In genomic region chr13:44921931-44922758, GRCh38 we compare ENCODE assay signal across 1 cellular context.
TF ChIP-seq lines count a peak whose summit lies in the region.

No MANE protein-coding gene starts in this region.

TF ChIP-seq in HEK293, 187 proteins besides CTCF, POLR2A, EP300 and RAD21 (continued from another document):
- TF ChIP-seq ZSCAN4 (tag by site-specific recombination; IDR thresholded peaks at IDR 0.05) (no peak), ZNF521 (tag by site-specific recombination; IDR thresholded peaks at IDR 0.05) (no peak)
TF ChIP-seq in HEK293: peak in this region for 3.
